ENCODE assay signal across 25 cellular contexts in genomic region chr1:109237512-109237911, GRCh38. TPM values are rescaled to one million over a fixed set of nuclear protein-coding genes. Genes with fewer than 3 reads are reported as not detected.
DNase-seq lines count a peak whose midpoint lies in the region; ATAC-seq and TF ChIP-seq lines count a peak whose summit lies in the region.
"Had no signal": no experiment of that assay in that cellular context is flagged by ENCODE, and none has a peak within 500 bp of the region (broad histone marks: within the 10 kb centered on the region; RNA-seq: fewer than 3 reads in every experiment).

No MANE protein-coding gene starts in this region.

- no peak overlapping the region for H3K4me3 ChIP-seq in AG04450 (ENCODE audit: low read depth, low read length)
- H3K4me3 ChIP-seq in H7 (ENCODE audit: insufficient read depth, low read depth, low read length) = no peak overlapping the region
- H3K4me3 ChIP-seq: ascending aorta; BLaER1 treated with 17β-estradiol and CSF1 and Interleukin-3, amounts not matched to agents 10 nM and 100 nM; lower lobe of right lung; mucosa of descending colon; ovary had no signal

- no peak overlapping the region for H3K4me3 Mint-ChIP-seq in WTC11
- H3K4me3 Mint-ChIP-seq: activated naive CD8-positive, alpha-beta T cell treated with anti-CD3 and anti-CD28 coated beads, Interleukin-2, amount 10 ng/mL, durations not matched to agents 7 days and 5 days; natural killer cell treated with Interleukin-12 subunit alpha and Interleukin-12 subunit beta and Interleukin-15 and Interleukin-18, amount 100 ng/mL, for 72 hours; type B pancreatic cell had no signal

- peak overlapping the region; percentile 73; the same call in 1 of the 2 replicates for H3K27ac Mint-ChIP-seq in WTC11
- H3K27ac Mint-ChIP-seq: activated naive CD8-positive, alpha-beta T cell treated with anti-CD3 and anti-CD28 coated beads, Interleukin-2, amount 10 ng/mL, durations not matched to agents 7 days and 5 days; activated T-helper 2 cell treated with anti-CD3 and anti-CD28 coated beads, Interferon-gamma antibody, Interleukin-2, Interleukin-4, amounts not matched to agents 10 μg/mL and 5 μg/mL and 100 μg/mL, durations not matched to agents 14 hours and 24 hours and 36 hours; natural killer cell treated with Interleukin-12 subunit alpha and Interleukin-12 subunit beta and Interleukin-15 and Interleukin-18, amount 100 ng/mL, for 72 hours; type B pancreatic cell had no signal

- peaks cover 53% of the 10 kb centered on the region for H3K4me1 Mint-ChIP-seq in WTC11

- H3K27me3 ChIP-seq in AG04450 (ENCODE audit: control insufficient read depth, insufficient read depth, low read length) (no peaks in the 10 kb centered on the region), H7 (ENCODE audit: control insufficient read depth, insufficient read depth, low read length) (no peaks in the 10 kb centered on the region)
- H3K27me3 ChIP-seq: ascending aorta, ovary had no signal

- CTCF ChIA-PET in AG04450 (lab: Charles Lee) (no interaction called here), WTC11 (lab: Charles Lee) (interaction anchor here (0.9 to 5.2 kb wide), 7 partner anchors 11 to 46 kb away, joined by 4 to 109 read pairs (median 36); partner anchors contain the start of genes CELSR2 and SARS1)

- DNase-seq in AG04450 (ENCODE audit: low read depth, low spot score) (no peak), H7 (peak; percentile 19), WTC11 (ENCODE audit: low spot score) (no peak), foreskin melanocyte (peak; percentile 89), DMS153 (lab: John Stamatoyannopoulos, UW) (no peak)
- no peak for DNase-seq in activated CD4-positive, alpha-beta T cell treated with anti-CD3 and anti-CD28 coated beads for 48 hours
- DNase-seq in activated effector memory CD4-positive, alpha-beta T cell treated with anti-CD3 and anti-CD28 coated beads, Interleukin-2, amount 50 U/mL, for 16 hours = no peak
- DNase-seq: activated CD4-positive, alpha-beta T cell treated with anti-CD3 and anti-CD28 coated beads, Interleukin-2, amount 50 U/mL, for 48 hours; activated naive CD8-positive, alpha-beta T cell treated with anti-CD3 and anti-CD28 coated beads, Interleukin-2, amount 10 ng/mL, durations not matched to agents 7 days and 5 days; central memory CD4-positive, alpha-beta T cell; dermis blood vessel endothelial cell; glutamatergic neuron; lower lobe of right lung; mucosa of descending colon; NCI-H1105; NCI-H187 treated with DMSO at 0.1 percent for 48 hours; NCI-H526; NK-92 treated with Interleukin-12 subunit alpha and Interleukin-12 subunit beta, amount 100 ng/mL, for 24 hours; ovary; stimulated activated CD4-positive, alpha-beta T cell treated with anti-CD3 and anti-CD28 coated beads, Interleukin-2, amount 100 ng/mL, for 24 hours had no signal

- POLR2A ChIA-PET in AG04450 (lab: Yijun Ruan, JAX) (no interaction called here), WTC11 (lab: Charles Lee) (no interaction called here)

- H3K27me3 Mint-ChIP-seq in WTC11 (ENCODE audit: low read depth) = no peaks in the 10 kb centered on the region

- no peak for ATAC-seq in WTC11
- ATAC-seq: lower lobe of right lung; mucosa of descending colon; natural killer cell treated with Interleukin-12 subunit alpha and Interleukin-12 subunit beta and Interleukin-15 and Interleukin-18, amount 100 ng/mL, for 72 hours had no signal

- H3K27ac ChIP-seq in AG04450 (ENCODE audit: low read depth, low read length) = peak overlapping the region; percentile 2
- H3K27ac ChIP-seq: ascending aorta; BLaER1 treated with 17β-estradiol and CSF1 and Interleukin-3, amounts not matched to agents 10 nM and 100 nM; lower lobe of right lung; ovary had no signal

- H3K9me3 ChIP-seq in AG04450 (ENCODE audit: control insufficient read depth, insufficient read depth, low read length) = no peaks in the 10 kb centered on the region
- H3K9me3 ChIP-seq: ascending aorta; BLaER1 treated with 17β-estradiol and CSF1 and Interleukin-3, amounts not matched to agents 10 nM and 100 nM; lower lobe of right lung; mucosa of descending colon; ovary had no signal

- peaks cover 40% of the 10 kb centered on the region for H3K36me3 Mint-ChIP-seq in WTC11

- peaks cover 39% of the 10 kb centered on the region for H3K36me3 ChIP-seq in H7 (replicated peaks; ENCODE audit: control insufficient read depth, insufficient read depth, low read length)
- H3K36me3 ChIP-seq: ovary had no signal

- no peaks in the 10 kb centered on the region for H3K9me3 Mint-ChIP-seq in WTC11
- H3K9me3 Mint-ChIP-seq: activated naive CD8-positive, alpha-beta T cell treated with anti-CD3 and anti-CD28 coated beads, Interleukin-2, amount 10 ng/mL, durations not matched to agents 7 days and 5 days; activated T-helper 2 cell treated with anti-CD3 and anti-CD28 coated beads, Interferon-gamma antibody, Interleukin-2, Interleukin-4, amounts not matched to agents 10 μg/mL and 5 μg/mL and 100 μg/mL, durations not matched to agents 14 hours and 24 hours and 36 hours; natural killer cell treated with Interleukin-12 subunit alpha and Interleukin-12 subunit beta and Interleukin-15 and Interleukin-18, amount 100 ng/mL, for 72 hours; type B pancreatic cell had no signal

- TF ChIP-seq CTCF in AG04450 (IDR thresholded peaks at IDR 0.05; ENCODE audit: low read depth, low read length) (no peak), WTC11 (IDR thresholded peaks at IDR 0.05) (no peak)

TF ChIP-seq in WTC11, 78 proteins besides CTCF, POLR2A, EP300 and RAD21 (continues in another document):
- no peak for TF ChIP-seq IRF2 (CRISPR knock-in tag; IDR thresholded peaks at IDR 0.05; ENCODE audit: borderline replicate concordance, low read depth)
- no peak for TF ChIP-seq ZSCAN18 (CRISPR knock-in tag; IDR thresholded peaks at IDR 0.05)
- TF ChIP-seq NR2C2 (CRISPR knock-in tag; IDR thresholded peaks at IDR 0.05) = no peak
- TF ChIP-seq PRRX2 (CRISPR knock-in tag; IDR thresholded peaks at IDR 0.05) = no peak
- no peak for TF ChIP-seq MLX (CRISPR knock-in tag; IDR thresholded peaks at IDR 0.05)
- no peak for TF ChIP-seq JAZF1 (CRISPR knock-in tag; IDR thresholded peaks at IDR 0.05)
- TF ChIP-seq MXD4 (CRISPR knock-in tag; IDR thresholded peaks at IDR 0.05; ENCODE audit: borderline replicate concordance) = no peak
- TF ChIP-seq, protein P1, sequence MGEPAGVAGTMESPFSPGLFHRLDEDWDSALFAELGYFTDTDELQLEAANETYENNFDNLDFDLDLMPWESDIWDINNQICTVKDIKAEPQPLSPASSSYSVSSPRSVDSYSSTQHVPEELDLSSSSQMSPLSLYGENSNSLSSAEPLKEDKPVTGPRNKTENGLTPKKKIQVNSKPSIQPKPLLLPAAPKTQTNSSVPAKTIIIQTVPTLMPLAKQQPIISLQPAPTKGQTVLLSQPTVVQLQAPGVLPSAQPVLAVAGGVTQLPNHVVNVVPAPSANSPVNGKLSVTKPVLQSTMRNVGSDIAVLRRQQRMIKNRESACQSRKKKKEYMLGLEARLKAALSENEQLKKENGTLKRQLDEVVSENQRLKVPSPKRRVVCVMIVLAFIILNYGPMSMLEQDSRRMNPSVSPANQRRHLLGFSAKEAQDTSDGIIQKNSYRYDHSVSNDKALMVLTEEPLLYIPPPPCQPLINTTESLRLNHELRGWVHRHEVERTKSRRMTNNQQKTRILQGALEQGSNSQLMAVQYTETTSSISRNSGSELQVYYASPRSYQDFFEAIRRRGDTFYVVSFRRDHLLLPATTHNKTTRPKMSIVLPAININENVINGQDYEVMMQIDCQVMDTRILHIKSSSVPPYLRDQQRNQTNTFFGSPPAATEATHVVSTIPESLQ (CRISPR knock-in tag; IDR thresholded peaks at IDR 0.05) = no peak
- TF ChIP-seq CREB1 (CRISPR knock-in tag; IDR thresholded peaks at IDR 0.05) = no peak
- TF ChIP-seq, protein P2, sequence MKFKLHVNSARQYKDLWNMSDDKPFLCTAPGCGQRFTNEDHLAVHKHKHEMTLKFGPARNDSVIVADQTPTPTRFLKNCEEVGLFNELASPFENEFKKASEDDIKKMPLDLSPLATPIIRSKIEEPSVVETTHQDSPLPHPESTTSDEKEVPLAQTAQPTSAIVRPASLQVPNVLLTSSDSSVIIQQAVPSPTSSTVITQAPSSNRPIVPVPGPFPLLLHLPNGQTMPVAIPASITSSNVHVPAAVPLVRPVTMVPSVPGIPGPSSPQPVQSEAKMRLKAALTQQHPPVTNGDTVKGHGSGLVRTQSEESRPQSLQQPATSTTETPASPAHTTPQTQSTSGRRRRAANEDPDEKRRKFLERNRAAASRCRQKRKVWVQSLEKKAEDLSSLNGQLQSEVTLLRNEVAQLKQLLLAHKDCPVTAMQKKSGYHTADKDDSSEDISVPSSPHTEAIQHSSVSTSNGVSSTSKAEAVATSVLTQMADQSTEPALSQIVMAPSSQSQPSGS (CRISPR knock-in tag; IDR thresholded peaks at IDR 0.05; ENCODE audit: borderline replicate concordance, low read depth) = no peak

RNA-seq across cellular contexts. Expression of gene CELSR2, which starts 11.8 kb away (rescaled TPM):
- 1.1 and 1.8 TPM in 2 replicates for polyA plus RNA-seq in AG04450 (2011; rRNA removed)
- polyA minus RNA-seq in AG04450 (2011; rRNA and poly(A)+ RNA removed) = 5.1 and 7.2 TPM in 2 replicates
- total RNA-seq in H7 (2014; rRNA removed; shearing (Covaris generic)) = 7.8 and 11.0 TPM in 2 replicates
- 26.8 to 31.3 TPM (median 28.2 TPM) in 3 replicates for total RNA-seq in WTC11 (2021)

RNA-seq across cellular contexts. Expression of gene SARS1, which starts 23.8 kb away (rescaled TPM):
- 301 and 332 TPM in 2 replicates for polyA plus RNA-seq in AG04450 (2011; rRNA removed)
- 195 and 210 TPM in 2 replicates for polyA minus RNA-seq in AG04450 (2011; rRNA and poly(A)+ RNA removed)
- total RNA-seq in H7 (2014; rRNA removed; shearing (Covaris generic)) = 270 TPM in 2 replicates
- 126 to 149 TPM (median 129 TPM) in 3 replicates for total RNA-seq in WTC11 (2021)

RNA-seq across cellular contexts. Expression of gene PSRC1, which starts 45.4 kb away (rescaled TPM):
- polyA plus RNA-seq in AG04450 (2011; rRNA removed) = 17.3 and 18.5 TPM in 2 replicates
- 15.7 and 17.7 TPM in 2 replicates for polyA minus RNA-seq in AG04450 (2011; rRNA and poly(A)+ RNA removed)
- 112 and 141 TPM in 2 replicates for total RNA-seq in H7 (2014; rRNA removed; shearing (Covaris generic))
- 56.9 to 68.4 TPM (median 64.1 TPM) in 3 replicates for total RNA-seq in WTC11 (2021)

Comparison
In these comparisons a context has a peak if more than half of its experiments do, and no peak if none do; other contexts are left out.
1. DNase-seq: peak in H7 (single experiment) and foreskin melanocyte (single experiment); none in AG04450 (single experiment), WTC11 (single experiment), DMS153 (single experiment), activated CD4-positive, alpha-beta T cell treated with anti-CD3 and anti-CD28 coated beads for 48 hours (single experiment) and activated effector memory CD4-positive, alpha-beta T cell treated with anti-CD3 and anti-CD28 coated beads, Interleukin-2, amount 50 U/mL, for 16 hours (single experiment).